7 cellular contexts compared by ENCODE assay signal in the genomic region with DNA sequence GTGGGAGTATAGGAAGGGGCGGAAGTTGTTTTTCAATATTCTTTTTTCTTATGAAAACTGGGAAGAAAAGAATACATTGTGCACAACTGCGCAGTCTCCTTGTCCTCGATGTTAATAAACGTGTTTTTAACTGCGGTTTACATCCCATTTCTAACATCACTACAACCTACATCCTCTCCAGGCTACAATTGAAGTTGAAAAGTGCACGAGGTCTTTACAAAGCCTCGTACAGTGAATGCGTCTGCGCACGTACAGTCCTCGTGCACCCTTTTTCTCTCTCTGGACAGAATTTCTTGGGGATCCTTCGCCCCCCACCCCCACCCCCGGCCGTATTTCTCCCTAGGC.
DNase-seq lines count a peak whose midpoint lies in the region; ATAC-seq and TF ChIP-seq lines count a peak whose summit lies in the region.

No MANE protein-coding gene starts in this region.

- H4K20me1 ChIP-seq in smooth muscle cell (ENCODE audit: low read depth), result no peaks in the 10 kb centered on the region

- peaks cover 12% of the 10 kb centered on the region for H3K27me3 Mint-ChIP-seq in HFFc6 (ENCODE audit: insufficient read depth)
- H3K27me3 Mint-ChIP-seq in activated T-helper 2 cell treated with anti-CD3 and anti-CD28 coated beads, Interferon-gamma antibody, Interleukin-2, Interleukin-4, amounts not matched to agents 10 μg/mL and 5 μg/mL and 100 μg/mL, durations not matched to agents 14 hours and 24 hours and 36 hours (ENCODE audit: low read depth), result peaks cover 44% of the 10 kb centered on the region
- peaks cover 0 to 12% (median 1%) of the 10 kb centered on the region in 3 donors for H3K27me3 Mint-ChIP-seq in immature natural killer cell (ENCODE audit: low read depth in 3 of 3)

- H3K79me2 ChIP-seq in smooth muscle cell (ENCODE audit: low read depth), result no peaks in the 10 kb centered on the region

- H3K27ac Mint-ChIP-seq in HFFc6 (no peak overlapping the region), immature natural killer cell (no peak overlapping the region)
- H3K27ac Mint-ChIP-seq in activated T-helper 2 cell treated with anti-CD3 and anti-CD28 coated beads, Interferon-gamma antibody, Interleukin-2, Interleukin-4, amounts not matched to agents 10 μg/mL and 5 μg/mL and 100 μg/mL, durations not matched to agents 14 hours and 24 hours and 36 hours, result no peak overlapping the region

- no peaks in the 10 kb centered on the region for H3K9me3 ChIP-seq in smooth muscle cell (replicated peaks; ENCODE audit: low read depth)

- no peaks in the 10 kb centered on the region; the same call in 1 of the 2 replicates for H3K4me1 Mint-ChIP-seq in HFFc6 (ENCODE audit: low read depth)
- peaks cover 4% of the 10 kb centered on the region for H3K4me1 Mint-ChIP-seq in activated T-helper 2 cell treated with anti-CD3 and anti-CD28 coated beads, Interferon-gamma antibody, Interleukin-2, Interleukin-4, amounts not matched to agents 10 μg/mL and 5 μg/mL and 100 μg/mL, durations not matched to agents 14 hours and 24 hours and 36 hours (ENCODE audit: low read depth)
- peaks cover 9 to 15% of the 10 kb centered on the region in 2 donors for H3K4me1 Mint-ChIP-seq in immature natural killer cell

- H3F3A ChIP-seq in smooth muscle cell (ENCODE audit: low read depth), result no peaks in the 10 kb centered on the region

- ATAC-seq in HG02973 (IDR thresholded peaks at IDR 0.05; ENCODE audit: unreplicated experiment) (no peak), GM19351 (IDR thresholded peaks at IDR 0.05; ENCODE audit: unreplicated experiment) (no peak)

- H3K4me3 Mint-ChIP-seq in HFFc6 (peak overlapping the region; percentile 41; the same call in 1 of the 2 replicates), immature natural killer cell (peak overlapping the region; percentile 66 to 79 (median 76))
- peak overlapping the region; percentile 45 for H3K4me3 Mint-ChIP-seq in activated T-helper 2 cell treated with anti-CD3 and anti-CD28 coated beads, Interferon-gamma antibody, Interleukin-2, Interleukin-4, amounts not matched to agents 10 μg/mL and 5 μg/mL and 100 μg/mL, durations not matched to agents 14 hours and 24 hours and 36 hours (ENCODE audit: low read depth)

- peak overlapping the region; percentile 90 for H3K4me2 ChIP-seq in smooth muscle cell

- H3K9me3 Mint-ChIP-seq in HFFc6 (peaks cover 5% of the 10 kb centered on the region; the same call in 1 of the 2 replicates), immature natural killer cell (no peaks in the 10 kb centered on the region)
- H3K9me3 Mint-ChIP-seq in activated T-helper 2 cell treated with anti-CD3 and anti-CD28 coated beads, Interferon-gamma antibody, Interleukin-2, Interleukin-4, amounts not matched to agents 10 μg/mL and 5 μg/mL and 100 μg/mL, durations not matched to agents 14 hours and 24 hours and 36 hours, result peaks cover 5% of the 10 kb centered on the region

- no peaks in the 10 kb centered on the region for H3K36me3 Mint-ChIP-seq in HFFc6 (ENCODE audit: low read depth)
- no peaks in the 10 kb centered on the region for H3K36me3 Mint-ChIP-seq in activated T-helper 2 cell treated with anti-CD3 and anti-CD28 coated beads, Interferon-gamma antibody, Interleukin-2, Interleukin-4, amounts not matched to agents 10 μg/mL and 5 μg/mL and 100 μg/mL, durations not matched to agents 14 hours and 24 hours and 36 hours (ENCODE audit: low read depth)
- H3K36me3 Mint-ChIP-seq in immature natural killer cell, result peaks cover 0 to 4% (median 0%) of the 10 kb centered on the region in 3 donors

- TF ChIP-seq CTCF in HFFc6 (IDR thresholded peaks at IDR 0.05), result no peak
- no peak for TF ChIP-seq CTCF in smooth muscle cell (IDR thresholded peaks at IDR 0.05; ENCODE audit: borderline replicate concordance, insufficient read depth, poor library complexity, severe bottlenecking)

- H3K36me3 ChIP-seq in smooth muscle cell (ENCODE audit: low read depth), result no peaks in the 10 kb centered on the region

- peak overlapping the region; percentile 48 for H3K4me3 ChIP-seq in smooth muscle cell

- H2AFZ ChIP-seq in smooth muscle cell (ENCODE audit: low read depth), result peak overlapping the region; percentile 91

- H3K4me1 ChIP-seq in smooth muscle cell (ENCODE audit: low read depth), result peaks cover 8% of the 10 kb centered on the region

- no peak overlapping the region for H3K9ac ChIP-seq in smooth muscle cell (ENCODE audit: low read depth)

- peaks cover 25% of the 10 kb centered on the region for H3K27me3 ChIP-seq in smooth muscle cell (ENCODE audit: low read depth)

- DNase-seq in HFFc6, result no peak
- DNase-seq in activated T-helper 2 cell treated with anti-CD3 and anti-CD28 coated beads, Interferon-gamma antibody, Interleukin-2, Interleukin-4, amounts not matched to agents 10 μg/mL and 5 μg/mL and 100 μg/mL, durations not matched to agents 14 hours and 24 hours and 36 hours (ENCODE audit: low spot score), result no peak
- DNase-seq in immature natural killer cell, result no peak
- no peak for DNase-seq in smooth muscle cell (lab: John Stamatoyannopoulos, UW; ENCODE audit: unreplicated experiment)
- DNase-seq in hepatic stellate cell (ENCODE audit: low spot score), result no peak

- WGBS in smooth muscle cell (ENCODE audit: low lambda C conversion rate), result 42% methylated on average over 14 of the region's 14 CpGs

- H3K27ac ChIP-seq in smooth muscle cell (ENCODE audit: low read depth), result no peak overlapping the region

- intact Hi-C loops in activated T-helper 2 cell treated with anti-CD3 and anti-CD28 coated beads, Interferon-gamma antibody, Interleukin-2, Interleukin-4, amounts not matched to agents 10 μg/mL and 5 μg/mL and 100 μg/mL, durations not matched to agents 14 hours and 24 hours and 36 hours (cut with micrococcal nuclease), result loop anchor here (5.0 to 10.0 kb wide), 2 partner anchors 104 to 508 kb away; partner anchors contain the start of gene WT1
